ENCODE assay signal across 8 cellular contexts in the genomic region with DNA sequence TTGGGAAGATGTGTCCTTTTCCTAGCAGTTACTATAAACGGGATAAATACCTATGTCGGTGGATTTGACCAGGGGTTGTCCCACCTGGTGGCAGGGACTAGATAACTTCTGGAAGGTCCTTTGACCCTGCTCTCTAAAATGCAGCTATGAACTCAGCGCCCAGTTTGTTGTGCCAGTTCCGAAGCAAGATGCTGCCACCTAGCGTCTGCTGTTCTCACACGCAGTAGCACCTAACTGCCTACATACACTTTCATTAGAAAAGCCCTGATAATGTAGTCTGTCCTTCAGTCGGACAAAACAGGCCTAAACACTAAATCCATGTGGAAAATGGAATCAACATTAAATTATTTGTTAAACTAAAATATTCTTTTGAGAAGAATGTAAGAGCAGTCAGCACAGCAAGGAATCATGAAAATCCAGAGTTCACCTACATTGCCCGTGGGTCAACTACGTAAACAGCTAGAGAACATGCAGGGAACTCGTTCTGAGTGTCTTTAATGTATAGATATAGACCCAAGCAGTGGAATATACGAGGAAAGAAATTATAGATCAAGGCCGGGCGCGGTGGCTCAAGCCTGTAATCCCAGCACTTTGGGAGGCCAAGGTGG. TPM values are rescaled to one million over a fixed set of nuclear protein-coding genes. Genes with fewer than 3 reads are reported as not detected.
A peak's percentile ranks its signal among the peaks of the same experiment; 100 is the strongest.
DNase-seq lines count a peak whose midpoint lies in the region; ATAC-seq, FAIRE-seq and TF ChIP-seq lines count a peak whose summit lies in the region.

No MANE protein-coding gene starts in this region.

- ATAC-seq in HG03520 (IDR thresholded peaks at IDR 0.05; ENCODE audit: unreplicated experiment), result no peak

- H3K4me1 ChIP-seq in endodermal cell (ENCODE audit: control insufficient read depth, insufficient read depth, low read length), result no peaks in the 10 kb centered on the region

- H3K27ac Mint-ChIP-seq in endodermal cell, result no peak overlapping the region

- 51 to 69% methylated on average over 6 to 14 of the region's 14 CpGs for WGBS in endodermal cell (ENCODE audit: insufficient coverage in 1 of 2, insufficient read length in 1 of 2), 2 experiments

- TF ChIP-seq CTCF in D721Med (IDR thresholded peaks at IDR 0.05; ENCODE audit: insufficient read depth, missing control alignments), result peak; percentile 95
- TF ChIP-seq CTCF in endodermal cell (conservative IDR thresholded peaks at IDR 0.05), result peak; percentile 100

- H3K36me3 Mint-ChIP-seq in endodermal cell (ENCODE audit: low read depth), result peaks cover 15% of the 10 kb centered on the region

- DNase-seq in D721Med (ENCODE audit: insufficient read length, low spot score) (peak; percentile 25), HPDE6-E6E7 (ENCODE audit: extremely low spot score) (peak; percentile 34), NOMO-1 (lab: John Stamatoyannopoulos, UW; ENCODE audit: unreplicated experiment in 2 of 2) (peak; percentile 39 to 62), endodermal cell (peak; percentile 93), middle frontal gyrus (ENCODE audit: extremely low spot score, low spot score) (peak; percentile 68)
- DNase-seq in activated CD8-positive, alpha-beta memory T cell treated with anti-CD3 and anti-CD28 coated beads for 1 hour (ENCODE audit: extremely low read depth in 1 of 2, low read depth in 1 of 2), result peak; percentile 26 to 47
- peak; percentile 7 to 41 for DNase-seq in stimulated activated CD8-positive, alpha-beta memory T cell treated with anti-CD3 and anti-CD28 coated beads, Interleukin-4, amount 100 ng/mL, for 1 hour (ENCODE audit: low read depth in 2 of 2, low spot score in 1 of 2)

- H3K9me3 Mint-ChIP-seq in endodermal cell, result no peaks in the 10 kb centered on the region

- H3K4me1 Mint-ChIP-seq in endodermal cell, result peaks cover 4% of the 10 kb centered on the region

- peaks cover 5% of the 10 kb centered on the region for H3K36me3 ChIP-seq in endodermal cell (ENCODE audit: control insufficient read depth, insufficient read depth, low read length)

- H3K9ac ChIP-seq in endodermal cell (ENCODE audit: extremely low read depth, low read length, poor library complexity, severe bottlenecking), result no peak overlapping the region

- H3K4me3 ChIP-seq in endodermal cell (ENCODE audit: low read length), result no peak overlapping the region

- H3K27ac ChIP-seq in endodermal cell (ENCODE audit: low read depth, low read length), result no peak overlapping the region

- FAIRE-seq in D721Med (lab: Jason Lieb, UNC), result peak; percentile 82

- H3K27me3 ChIP-seq in endodermal cell (ENCODE audit: control insufficient read depth, insufficient read depth, low read length, poor library complexity, severe bottlenecking), result no peaks in the 10 kb centered on the region

- H3K9me3 ChIP-seq in endodermal cell (ENCODE audit: control insufficient read depth, low read length), result no peaks in the 10 kb centered on the region

- no peaks in the 10 kb centered on the region for H3K27me3 Mint-ChIP-seq in endodermal cell (ENCODE audit: insufficient read depth)

- H3K4me3 Mint-ChIP-seq in endodermal cell, result no peak overlapping the region

RNA-seq across cellular contexts. Expression of gene CRACR2A, which starts 51.1 kb away (rescaled TPM):
- total RNA-seq in endodermal cell, result 1 to 10 TPM; 1.1 to 4.7 TPM
- 1.1 TPM for polyA plus RNA-seq in endodermal cell (2013, experiment 1 of 2)
- 1.3 TPM for polyA plus RNA-seq in endodermal cell (2013, experiment 2 of 2)

Comparison
In these comparisons a context has a peak if more than half of its experiments do, and no peak if none do; other contexts are left out.
1. DNase-seq: peak in every context shown above with its lines; median percentile 93 in endodermal cell; 68 in middle frontal gyrus; 50 in NOMO-1; 36 in activated CD8-positive, alpha-beta memory T cell treated with anti-CD3 and anti-CD28 coated beads for 1 hour; 34 in HPDE6-E6E7; 25 in D721Med; 24 in stimulated activated CD8-positive, alpha-beta memory T cell treated with anti-CD3 and anti-CD28 coated beads, Interleukin-4, amount 100 ng/mL, for 1 hour.